Comparison of ENCODE assay signal across 22 cellular contexts in the genomic region with DNA sequence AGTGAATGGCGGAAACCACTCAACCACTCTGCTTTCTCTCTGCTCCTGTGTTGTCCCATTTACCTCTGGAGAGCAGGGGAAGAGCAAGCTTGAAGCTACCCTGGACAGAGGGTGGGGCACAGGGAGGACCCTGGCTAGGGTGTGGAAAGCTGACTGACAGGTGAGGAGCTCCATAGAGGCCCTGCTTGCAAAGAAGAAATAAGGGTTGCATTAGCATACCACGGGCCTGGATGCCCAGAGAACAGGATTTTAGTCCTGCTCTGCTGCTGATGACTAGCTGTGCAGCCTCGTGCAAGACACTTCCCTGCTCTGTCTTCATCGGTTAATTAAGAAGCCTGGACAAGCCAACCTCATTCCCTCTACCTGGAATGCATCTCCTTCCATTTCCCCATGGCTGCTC.
"Had no signal": no experiment of that assay in that cellular context is flagged by ENCODE, and none has a peak within 500 bp of the region (broad histone marks: within the 10 kb centered on the region; RNA-seq: fewer than 3 reads in every experiment).

No MANE protein-coding gene starts in this region.

- H3K27me3 ChIP-seq: Peyer's patch, SJCRH30 had no signal

- H3K36me3 ChIP-seq: Peyer's patch, SJCRH30 had no signal

- H3K27ac ChIP-seq: Peyer's patch, RWPE1, SJCRH30 had no signal

- H3K4me3 ChIP-seq: Peyer's patch, SJCRH30 had no signal

- DNase-seq: activated CD4-positive, alpha-beta T cell treated with anti-CD3 and anti-CD28 coated beads for 48 hours; activated CD4-positive, alpha-beta T cell treated with anti-CD3 and anti-CD28 coated beads, Interleukin-2, amount 50 U/mL, for 4 hours; activated CD4-positive, CD25-positive, alpha-beta regulatory T cell treated with anti-CD3 and anti-CD28 coated beads, Interleukin-2, amount 50 U/mL, for 72 hours; activated gamma-delta T cell; activated naive CD4-positive, alpha-beta T cell treated with anti-CD3 and anti-CD28 coated beads for 36 hours; activated T-cell treated with anti-CD3 and anti-CD28 coated beads for 4 hours; activated T-cell treated with anti-CD3 and anti-CD28 coated beads, Interleukin-2, amount 50 U/mL, for 48 hours; amygdala; IMR-90; Kasumi-1; KBM-7; NCI-H1436 treated with DMSO at 0.1 percent for 48 hours; NCI-H446; NCI-H774; NK-92 treated with Interleukin-12 subunit alpha and Interleukin-12 subunit beta, amount 100 ng/mL, for 24 hours; OCI-M1; Peyer's patch; Right ventricle myocardium superior; SJCRH30; SK-N-SH; T-helper 1 cell had no signal

- H3K9me3 ChIP-seq: Peyer's patch, SJCRH30, SK-N-SH had no signal
